9 cellular contexts compared by ENCODE assay signal in the genomic region with DNA sequence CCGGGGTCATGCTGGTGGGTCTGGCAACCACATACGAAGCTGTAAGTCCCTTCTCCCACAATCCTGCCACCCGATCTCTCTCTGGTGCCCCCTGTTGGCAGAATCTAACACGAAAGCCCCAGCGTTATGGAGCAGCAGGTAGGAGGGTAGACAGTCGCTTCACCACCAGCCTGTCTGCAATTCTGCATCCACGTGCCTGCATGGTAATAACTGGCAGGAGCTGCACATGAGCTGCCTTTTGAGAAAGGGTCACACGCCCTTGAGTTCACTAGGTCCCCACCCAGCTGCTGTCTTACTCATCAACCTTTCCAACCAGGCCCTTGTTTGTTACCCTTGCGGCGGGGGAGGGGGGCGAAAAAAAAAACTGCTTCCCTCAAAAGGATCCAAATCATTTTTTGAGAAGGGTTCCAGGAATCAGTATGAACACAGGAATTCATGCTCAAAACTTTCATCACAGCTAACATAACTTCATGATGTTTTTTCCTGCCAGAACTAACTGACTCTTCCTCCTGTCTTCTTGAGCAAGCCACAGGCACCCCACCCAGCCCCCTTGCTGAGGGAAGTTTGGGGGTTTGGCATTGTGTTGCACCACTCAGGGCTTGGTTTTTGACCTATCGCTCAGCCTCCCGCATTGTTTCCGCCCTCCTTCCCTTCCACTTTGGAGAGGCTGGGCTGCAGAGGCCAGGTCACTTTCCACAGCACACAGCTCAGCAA. TPM values are rescaled to one million over a fixed set of nuclear protein-coding genes. Genes with fewer than 3 reads are reported as not detected.
DNase-seq lines count a peak whose midpoint lies in the region; ATAC-seq, FAIRE-seq and TF ChIP-seq lines count a peak whose summit lies in the region.
"Had no signal": no experiment of that assay in that cellular context is flagged by ENCODE, and none has a peak within 500 bp of the region (broad histone marks: within the 10 kb centered on the region; RNA-seq: fewer than 3 reads in every experiment).

No MANE protein-coding gene starts in this region.

- peaks cover 0 to 73% (median 24%) of the 10 kb centered on the region in 10 experiments; a peak in 12 of 20 replicates for H3K4me1 ChIP-seq in BLaER1 treated with 17β-estradiol and CSF1 and Interleukin-3, amounts not matched to agents 10 nM and 100 nM
- no peaks in the 10 kb centered on the region for H3K4me1 ChIP-seq in astrocyte (ENCODE audit: insufficient read depth, low read length)
- H3K4me1 ChIP-seq in iPS DF 6.9 (ENCODE audit: control insufficient read depth, insufficient read depth, low read length): peaks cover 2% of the 10 kb centered on the region; the same call in 1 of the 2 replicates

- no peaks in the 10 kb centered on the region for H3K36me3 ChIP-seq in BLaER1 treated with 17β-estradiol and CSF1 and Interleukin-3, amounts not matched to agents 10 nM and 100 nM
- H3K36me3 ChIP-seq in astrocyte (ENCODE audit: insufficient read depth, low read length) (no peaks in the 10 kb centered on the region), iPS DF 6.9 (ENCODE audit: control insufficient read depth, insufficient read depth, low read length) (no peaks in the 10 kb centered on the region)

- no peaks in the 10 kb centered on the region for H3K36me3 Mint-ChIP-seq in astrocyte (ENCODE audit: low read depth, unreplicated experiment)

- peak; percentile 62 for ATAC-seq in GM21717 (IDR thresholded peaks at IDR 0.05; ENCODE audit: unreplicated experiment)

- DNase-seq in RPMI8226: peak; percentile 56
- no peak for DNase-seq in astrocyte (ENCODE audit: low read depth)
- DNase-seq in iPS DF 6.9 (ENCODE audit: low read depth, low spot score): peak; percentile 58
- DNase-seq in stimulated activated CD4-positive, alpha-beta T cell treated with anti-CD3 and anti-CD28 coated beads, Interleukin-1b, Interleukin-23, amount 100 ng/mL, for 24 hours (ENCODE audit: low read depth in 4 of 4, low spot score in 1 of 4): peak in 3 of 4 experiments; percentile 40 to 50 (median 41)
- DNase-seq in hippocampal formation (lab: John Stamatoyannopoulos, UW): no peak
- no peak for DNase-seq in HuH-7.5 (ENCODE audit: low spot score)

- no peaks in the 10 kb centered on the region for H3K27me3 ChIP-seq in BLaER1 treated with 17β-estradiol and CSF1 and Interleukin-3, amounts not matched to agents 10 nM and 100 nM
- H3K27me3 ChIP-seq in astrocyte (ENCODE audit: insufficient read depth, low read length) (peaks cover 2% of the 10 kb centered on the region), iPS DF 6.9 (ENCODE audit: control insufficient read depth, insufficient read depth, low read length) (no peaks in the 10 kb centered on the region)

- peak overlapping the region in 3 of 11 experiments; percentile 20 to 46 (median 28); a peak in 4 of 22 replicates for H3K9ac ChIP-seq in BLaER1 treated with 17β-estradiol and CSF1 and Interleukin-3, amounts not matched to agents 10 nM and 100 nM
- H3K9ac ChIP-seq in astrocyte (ENCODE audit: low read length): no peak overlapping the region

- H3K4me1 Mint-ChIP-seq in astrocyte (ENCODE audit: low read depth, unreplicated experiment): peaks cover 8% of the 10 kb centered on the region

- H2AFZ ChIP-seq in astrocyte (ENCODE audit: low read depth, low read length): no peak overlapping the region

- H3K4me3 ChIP-seq in BLaER1 treated with 17β-estradiol and CSF1 and Interleukin-3, amounts not matched to agents 10 nM and 100 nM: no peak overlapping the region
- H3K4me3 ChIP-seq in astrocyte (ENCODE audit: insufficient read depth, low read depth, low read length) (no peak overlapping the region), iPS DF 6.9 (ENCODE audit: low read length) (no peak overlapping the region)

- peak; percentile 8 for TF ChIP-seq CTCF in astrocyte (IDR thresholded peaks at IDR 0.05; ENCODE audit: insufficient read depth, low read depth, low read length)

- H3K4me2 ChIP-seq in BLaER1 treated with 17β-estradiol and CSF1 and Interleukin-3, amounts not matched to agents 10 nM and 100 nM: peak overlapping the region in 6 of 11 experiments; percentile 10 to 61 (median 56); a peak in 11 of 22 replicates
- peak overlapping the region; percentile 55 for H3K4me2 ChIP-seq in astrocyte (ENCODE audit: low read length)

- H3K27ac ChIP-seq in BLaER1 treated with 17β-estradiol and CSF1 and Interleukin-3, amounts not matched to agents 10 nM and 100 nM: peak overlapping the region in 5 of 11 experiments; percentile 1 to 73 (median 47); a peak in 9 of 22 replicates
- no peak overlapping the region for H3K27ac ChIP-seq in astrocyte (ENCODE audit: low read depth, low read length)
- no peak overlapping the region for H3K27ac ChIP-seq in iPS DF 6.9 (ENCODE audit: low read length)

- H4K20me1 ChIP-seq in BLaER1 treated with 17β-estradiol and CSF1 and Interleukin-3, amounts not matched to agents 10 nM and 100 nM: no peaks in the 10 kb centered on the region
- no peaks in the 10 kb centered on the region for H4K20me1 ChIP-seq in astrocyte (ENCODE audit: insufficient read depth, low read length)

- H3K9me3 Mint-ChIP-seq in astrocyte (ENCODE audit: unreplicated experiment): no peaks in the 10 kb centered on the region

- no peaks in the 10 kb centered on the region for H3K79me2 ChIP-seq in astrocyte (ENCODE audit: insufficient read depth, low read length)

- WGBS in iPS DF 6.9 (ENCODE audit: insufficient coverage, insufficient read length): no CpG with 5 or more reads among the region's 14 CpGs

- FAIRE-seq in astrocyte (lab: Jason Lieb, UNC): no peak
- FAIRE-seq: islet of Langerhans had no signal

- peak overlapping the region; percentile 40 for H3K4me3 Mint-ChIP-seq in astrocyte (ENCODE audit: unreplicated experiment)

- H3K27ac Mint-ChIP-seq in astrocyte (ENCODE audit: unreplicated experiment): no peak overlapping the region

- H3K27me3 Mint-ChIP-seq in astrocyte (ENCODE audit: low read depth, unreplicated experiment): peaks cover 19% of the 10 kb centered on the region

- H3K9me3 ChIP-seq in BLaER1 treated with 17β-estradiol and CSF1 and Interleukin-3, amounts not matched to agents 10 nM and 100 nM (replicated peaks in 1 of 11): no peaks in the 10 kb centered on the region
- H3K9me3 ChIP-seq in astrocyte (ENCODE audit: insufficient read depth, low read depth, low read length) (no peaks in the 10 kb centered on the region), iPS DF 6.9 (ENCODE audit: control insufficient read depth, insufficient read depth, low read length) (no peaks in the 10 kb centered on the region)

RNA-seq across cellular contexts. Expression of gene TMEM252, which starts 19.6 kb away (rescaled TPM):
- total RNA-seq in astrocyte: not detected in 2 replicates

Comparison
In these comparisons a context has a peak if more than half of its experiments do, and no peak if none do; other contexts are left out.
1. DNase-seq: peak in RPMI8226 (single experiment), iPS DF 6.9 (single experiment) and stimulated activated CD4-positive, alpha-beta T cell treated with anti-CD3 and anti-CD28 coated beads, Interleukin-1b, Interleukin-23, amount 100 ng/mL, for 24 hours (3 of 4); none in astrocyte (single experiment), hippocampal formation (0 of 2) and HuH-7.5 (single experiment).